21 cellular contexts compared by ENCODE assay signal in the genomic region with DNA sequence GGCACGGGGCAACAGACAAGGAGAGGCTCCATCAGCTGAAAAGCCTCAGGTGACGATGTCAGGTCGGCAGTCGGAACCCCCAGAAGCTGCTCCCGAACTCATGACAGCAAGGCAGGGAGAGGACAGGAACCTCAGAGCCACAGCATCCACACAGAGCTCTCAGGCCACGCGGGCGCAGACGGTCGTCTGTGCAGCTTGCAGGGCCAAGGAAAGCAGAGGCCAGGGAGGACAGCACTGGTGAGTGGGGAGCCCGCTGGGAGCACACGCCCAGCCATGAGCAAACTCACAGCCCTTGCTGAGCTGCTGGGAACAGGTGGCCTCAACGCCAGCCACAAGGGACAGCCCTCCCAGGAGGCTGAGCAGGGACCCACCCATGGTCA.
"Had no signal": no experiment of that assay in that cellular context is flagged by ENCODE, and none has a peak within 500 bp of the region (broad histone marks: within the 10 kb centered on the region; RNA-seq: fewer than 3 reads in every experiment).

No MANE protein-coding gene starts in this region.

- H3K27ac ChIP-seq: ascending aorta, breast epithelium, gastroesophageal sphincter, heart right ventricle, tibial artery had no signal

- DNase-seq: activated CD4-positive, alpha-beta T cell treated with anti-CD3 and anti-CD28 coated beads for 48 hours; activated CD4-positive, CD25-positive, alpha-beta regulatory T cell; activated CD8-positive, alpha-beta T cell treated with anti-CD3 and anti-CD28 coated beads for 36 hours; activated naive CD4-positive, alpha-beta T cell treated with anti-CD3 and anti-CD28 coated beads for 36 hours; activated T-cell treated with anti-CD3 and anti-CD28 coated beads, Interleukin-2, amount 50 U/mL, for 1 hour; cerebellar nuclear complex; cortex of kidney; effector CD4-positive, alpha-beta T cell; heart right ventricle; immature natural killer cell; occipital lobe; retina; stimulated activated CD8-positive, alpha-beta memory T cell treated with anti-CD3 and anti-CD28 coated beads, Interleukin-4, amount 100 ng/mL, for 48 hours; stimulated activated naive CD4-positive, alpha-beta T cell treated with Interleukin-2 at 50 U/mL for 16 hours; substantia nigra; tibial artery had no signal

- H3K27me3 ChIP-seq: ascending aorta, breast epithelium, gastroesophageal sphincter, heart right ventricle, tibial artery had no signal

- H3K9me3 ChIP-seq: ascending aorta, breast epithelium, gastroesophageal sphincter, heart right ventricle, tibial artery had no signal

- H3K36me3 ChIP-seq: ascending aorta, breast epithelium had no signal

- H3K4me1 ChIP-seq: ascending aorta, breast epithelium, gastroesophageal sphincter, tibial artery had no signal

- H3K9me3 Mint-ChIP-seq: activated CD8-positive, alpha-beta T cell treated with anti-CD3 and anti-CD28 coated beads for 36 hours; activated naive CD4-positive, alpha-beta T cell treated with anti-CD3 and anti-CD28 coated beads for 36 hours; natural killer cell treated with Interleukin-12 subunit alpha and Interleukin-12 subunit beta and Interleukin-15 and Interleukin-18, amount 100 ng/mL, for 72 hours had no signal

- ATAC-seq: activated CD8-positive, alpha-beta T cell treated with anti-CD3 and anti-CD28 coated beads for 36 hours; esophagus mucosa; gastroesophageal sphincter; heart right ventricle; natural killer cell treated with Interleukin-12 subunit alpha and Interleukin-12 subunit beta and Interleukin-15 and Interleukin-18, amount 100 ng/mL, for 72 hours had no signal

- H3K27ac Mint-ChIP-seq: activated CD8-positive, alpha-beta T cell treated with anti-CD3 and anti-CD28 coated beads for 36 hours; activated naive CD4-positive, alpha-beta T cell treated with anti-CD3 and anti-CD28 coated beads for 36 hours; natural killer cell treated with Interleukin-12 subunit alpha and Interleukin-12 subunit beta and Interleukin-15 and Interleukin-18, amount 100 ng/mL, for 72 hours had no signal

- H3K27me3 Mint-ChIP-seq: activated CD8-positive, alpha-beta T cell treated with anti-CD3 and anti-CD28 coated beads for 36 hours had no signal

- H3K4me3 Mint-ChIP-seq: activated CD8-positive, alpha-beta T cell treated with anti-CD3 and anti-CD28 coated beads for 36 hours; activated naive CD4-positive, alpha-beta T cell treated with anti-CD3 and anti-CD28 coated beads for 36 hours; natural killer cell treated with Interleukin-12 subunit alpha and Interleukin-12 subunit beta and Interleukin-15 and Interleukin-18, amount 100 ng/mL, for 72 hours had no signal

- H3K4me3 ChIP-seq: ascending aorta, breast epithelium, gastroesophageal sphincter, heart right ventricle, tibial artery had no signal
